In the genomic region with DNA sequence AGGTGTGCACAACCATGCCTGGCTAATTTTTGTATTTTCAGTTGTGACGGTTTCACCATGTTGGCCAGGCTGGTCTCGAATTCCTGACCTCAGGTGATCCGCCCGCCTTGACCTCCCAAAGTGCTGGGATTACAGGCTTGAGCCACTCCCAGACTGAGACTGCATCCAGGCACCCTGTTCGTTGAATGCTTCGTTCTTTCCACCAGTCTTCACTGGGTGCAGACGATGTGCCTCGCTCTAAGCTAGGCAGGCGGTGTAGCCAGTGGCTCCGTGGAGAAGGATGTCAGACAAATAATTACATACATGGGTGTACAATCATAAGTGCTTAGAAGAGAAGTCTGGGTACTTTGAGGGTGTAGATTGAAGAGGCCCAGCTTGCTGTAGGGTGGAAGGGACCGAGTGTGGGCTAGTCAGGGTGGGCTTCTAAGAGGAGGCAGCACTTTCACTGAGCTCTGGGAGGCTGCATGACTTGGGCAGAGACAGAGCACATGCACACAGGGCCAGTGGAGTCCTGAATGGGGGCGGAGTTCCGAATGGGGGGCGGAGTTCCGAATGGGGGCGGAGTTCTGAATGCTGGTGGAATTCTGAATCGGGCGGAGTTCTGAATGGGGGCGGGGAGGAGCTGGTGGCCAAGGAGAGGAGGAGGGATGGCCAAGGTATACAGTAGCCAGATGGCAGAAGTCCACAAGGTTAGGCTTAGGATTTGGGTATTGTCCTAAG, we compare ENCODE assay signal across 15 cellular contexts.
DNase-seq lines count a peak whose midpoint lies in the region; ATAC-seq, FAIRE-seq and TF ChIP-seq lines count a peak whose summit lies in the region.
"Had no signal": no experiment of that assay in that cellular context is flagged by ENCODE, and none has a peak within 500 bp of the region (broad histone marks: within the 10 kb centered on the region; RNA-seq: fewer than 3 reads in every experiment).

No MANE protein-coding gene starts in this region.

- H3K27ac Mint-ChIP-seq in natural killer cell treated with Interleukin-12 subunit alpha and Interleukin-12 subunit beta and Interleukin-15 and Interleukin-18, amount 100 ng/mL, for 72 hours: no peak overlapping the region
- H3K27ac Mint-ChIP-seq in natural killer cell: no peak overlapping the region
- no peak overlapping the region for H3K27ac Mint-ChIP-seq in stimulated activated naive CD8-positive, alpha-beta T cell treated with anti-CD3 and anti-CD28 coated beads, Interleukin-15, amount 100 ng/mL, for 72 hours

- no peak overlapping the region for H3K4me3 ChIP-seq in iPS-15b (ENCODE audit: low read depth, low read length)
- H3K4me3 ChIP-seq: hepatocyte, psoas muscle had no signal

- H3K36me3 Mint-ChIP-seq in natural killer cell treated with Interleukin-12 subunit alpha and Interleukin-12 subunit beta and Interleukin-15 and Interleukin-18, amount 100 ng/mL, for 72 hours: no peaks in the 10 kb centered on the region
- H3K36me3 Mint-ChIP-seq in natural killer cell: no peaks in the 10 kb centered on the region

- no peak for ATAC-seq in natural killer cell treated with Interleukin-12 subunit alpha and Interleukin-12 subunit beta and Interleukin-15 and Interleukin-18, amount 100 ng/mL, for 72 hours
- no peak for ATAC-seq in natural killer cell
- no peak for ATAC-seq in stimulated activated naive CD8-positive, alpha-beta T cell treated with anti-CD3 and anti-CD28 coated beads, Interleukin-15, amount 100 ng/mL, for 72 hours
- ATAC-seq: psoas muscle had no signal

- H3K9me3 ChIP-seq in iPS-15b (ENCODE audit: control insufficient read depth, insufficient read depth, low read length): no peaks in the 10 kb centered on the region
- H3K9me3 ChIP-seq: psoas muscle had no signal

- TF ChIP-seq CTCF in natural killer cell (IDR thresholded peaks at IDR 0.05): no peak

- peaks cover 16 to 23% of the 10 kb centered on the region in 2 donors for H3K27me3 Mint-ChIP-seq in natural killer cell treated with Interleukin-12 subunit alpha and Interleukin-12 subunit beta and Interleukin-15 and Interleukin-18, amount 100 ng/mL, for 72 hours
- peaks cover 22 to 25% of the 10 kb centered on the region in 2 donors for H3K27me3 Mint-ChIP-seq in natural killer cell (ENCODE audit: low read depth in 2 of 2)
- H3K27me3 Mint-ChIP-seq in stimulated activated naive CD8-positive, alpha-beta T cell treated with anti-CD3 and anti-CD28 coated beads, Interleukin-15, amount 100 ng/mL, for 72 hours: peaks cover 47% of the 10 kb centered on the region

- H3K9me3 Mint-ChIP-seq in natural killer cell treated with Interleukin-12 subunit alpha and Interleukin-12 subunit beta and Interleukin-15 and Interleukin-18, amount 100 ng/mL, for 72 hours: no peaks in the 10 kb centered on the region
- H3K9me3 Mint-ChIP-seq in natural killer cell: no peaks in the 10 kb centered on the region
- no peaks in the 10 kb centered on the region for H3K9me3 Mint-ChIP-seq in stimulated activated naive CD8-positive, alpha-beta T cell treated with anti-CD3 and anti-CD28 coated beads, Interleukin-15, amount 100 ng/mL, for 72 hours
- H3K9me3 Mint-ChIP-seq: central memory CD8-positive, alpha-beta T cell had no signal

- no peaks in the 10 kb centered on the region for H3K36me3 ChIP-seq in iPS-15b (ENCODE audit: control insufficient read depth, insufficient read depth, low read length)

- intact Hi-C loops in natural killer cell (cut with micrococcal nuclease): no loop called here

- peak overlapping the region; percentile 16 for H3K9ac ChIP-seq in iPS-15b (ENCODE audit: low read depth, low read length)

- peaks cover 8% of the 10 kb centered on the region for H3K4me1 ChIP-seq in iPS-15b (ENCODE audit: control insufficient read depth, insufficient read depth, low read length)
- H3K4me1 ChIP-seq: psoas muscle had no signal

- no peaks in the 10 kb centered on the region for H3K4me1 Mint-ChIP-seq in natural killer cell treated with Interleukin-12 subunit alpha and Interleukin-12 subunit beta and Interleukin-15 and Interleukin-18, amount 100 ng/mL, for 72 hours (ENCODE audit: low read depth in 2 of 2)
- no peaks in the 10 kb centered on the region for H3K4me1 Mint-ChIP-seq in natural killer cell
- H3K4me1 Mint-ChIP-seq in stimulated activated naive CD8-positive, alpha-beta T cell treated with anti-CD3 and anti-CD28 coated beads, Interleukin-15, amount 100 ng/mL, for 72 hours: no peaks in the 10 kb centered on the region
- H3K4me1 Mint-ChIP-seq: central memory CD8-positive, alpha-beta T cell had no signal

- DNase-seq in natural killer cell treated with Interleukin-12 subunit alpha and Interleukin-12 subunit beta and Interleukin-15 and Interleukin-18, amount 100 ng/mL, for 72 hours (ENCODE audit: low spot score): peak; percentile 15
- no peak for DNase-seq in natural killer cell
- DNase-seq in RPMI8226: peak; percentile 70
- DNase-seq in urothelium cell line (ENCODE audit: low spot score): no peak
- DNase-seq in NCI-H524 (lab: John Stamatoyannopoulos, UW): no peak
- no peak for DNase-seq in HCEC 1CT
- DNase-seq in stimulated activated naive CD8-positive, alpha-beta T cell treated with anti-CD3 and anti-CD28 coated beads, Interleukin-15, amount 100 ng/mL, for 72 hours: no peak
- DNase-seq: activated CD8-positive, alpha-beta memory T cell treated with anti-CD3 and anti-CD28 coated beads for 24 hours; activated naive CD4-positive, alpha-beta T cell treated with anti-CD3 and anti-CD28 coated beads, Interleukin-2, amount 50 U/mL, for 16 hours; DND-41; NCI-H2081; psoas muscle had no signal

- H3K27me3 ChIP-seq in iPS-15b (ENCODE audit: control insufficient read depth, insufficient read depth, low read length): no peaks in the 10 kb centered on the region
- H3K27me3 ChIP-seq: hepatocyte had no signal

- FAIRE-seq in urothelium cell line (lab: Jason Lieb, UNC): peak; percentile 74

- no peak overlapping the region for H3K4me3 Mint-ChIP-seq in natural killer cell treated with Interleukin-12 subunit alpha and Interleukin-12 subunit beta and Interleukin-15 and Interleukin-18, amount 100 ng/mL, for 72 hours
- no peak overlapping the region for H3K4me3 Mint-ChIP-seq in natural killer cell
- no peak overlapping the region for H3K4me3 Mint-ChIP-seq in stimulated activated naive CD8-positive, alpha-beta T cell treated with anti-CD3 and anti-CD28 coated beads, Interleukin-15, amount 100 ng/mL, for 72 hours
- H3K4me3 Mint-ChIP-seq: central memory CD8-positive, alpha-beta T cell had no signal

Comparison
In these comparisons a context has a peak if more than half of its experiments do, and no peak if none do; other contexts are left out.
1. DNase-seq: peak in natural killer cell treated with Interleukin-12 subunit alpha and Interleukin-12 subunit beta and Interleukin-15 and Interleukin-18, amount 100 ng/mL, for 72 hours (single experiment) and RPMI8226 (single experiment); none in natural killer cell (single experiment), urothelium cell line (single experiment), NCI-H524 (0 of 2), HCEC 1CT (single experiment) and stimulated activated naive CD8-positive, alpha-beta T cell treated with anti-CD3 and anti-CD28 coated beads, Interleukin-15, amount 100 ng/mL, for 72 hours (0 of 2).